ENCODE assay signal across 1 cellular context in the genomic region with DNA sequence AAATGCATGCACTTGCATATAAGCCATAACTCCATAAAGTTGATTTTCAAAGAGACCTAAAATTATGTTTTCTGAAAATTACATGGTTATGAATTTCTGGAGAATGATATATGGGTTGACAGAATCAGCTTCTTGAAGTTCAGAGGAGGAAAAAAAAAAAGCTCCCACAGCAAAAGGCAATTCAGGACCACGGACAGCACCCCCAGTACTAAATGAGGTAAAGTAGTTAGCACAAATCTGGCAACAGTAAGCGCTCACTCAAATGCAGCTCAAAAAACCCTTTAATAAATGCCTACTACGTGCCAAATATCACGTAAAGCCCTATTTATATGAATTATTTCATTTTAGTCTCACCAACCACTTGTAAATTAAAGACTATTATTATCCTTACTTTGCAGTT.
TF ChIP-seq lines count a peak whose summit lies in the region.

No MANE protein-coding gene starts in this region.

TF ChIP-seq in HepG2, 621 proteins besides CTCF, POLR2A, EP300 and RAD21 (continued from another document and continues in another):
- TF ChIP-seq ATF6 (CRISPR knock-in tag; conservative IDR thresholded peaks at IDR 0.05) (peak; percentile 68; the same call in 1 of the 2 replicates), ZNF121 (CRISPR knock-in tag; IDR thresholded peaks at IDR 0.05) (no peak), ETV6 (CRISPR knock-in tag; conservative IDR thresholded peaks at IDR 0.05) (peak; percentile 72; the same call in 1 of the 2 replicates), BORCS8-MEF2B (CRISPR knock-in tag; IDR thresholded peaks at IDR 0.05) (no peak), ZNF343 (CRISPR knock-in tag; IDR thresholded peaks at IDR 0.05) (no peak), PATZ1 (CRISPR knock-in tag; IDR thresholded peaks at IDR 0.05) (no peak; the same call in 1 of the 2 replicates), ZNF761 (CRISPR knock-in tag; conservative IDR thresholded peaks at IDR 0.05) (no peak), NFKBIZ (CRISPR knock-in tag; IDR thresholded peaks at IDR 0.05) (no peak), ZNF75D (CRISPR knock-in tag; IDR thresholded peaks at IDR 0.05; ENCODE audit: borderline replicate concordance) (no peak), JARID2 (CRISPR knock-in tag; IDR thresholded peaks at IDR 0.05; ENCODE audit: insufficient replicate concordance) (no peak), ZNF337 (CRISPR knock-in tag; IDR thresholded peaks at IDR 0.05; ENCODE audit: borderline replicate concordance, low read depth) (no peak), ZBTB26 (CRISPR knock-in tag; IDR thresholded peaks at IDR 0.05; ENCODE audit: borderline replicate concordance) (0 out of 2 replicates have a peak, but pooled peaks have one; percentile 32), ZNF10 (CRISPR knock-in tag; IDR thresholded peaks at IDR 0.05; ENCODE audit: borderline replicate concordance, low read depth) (no peak), MIER2 (CRISPR knock-in tag; IDR thresholded peaks at IDR 0.05) (peak; percentile 98), TSC22D2 (CRISPR knock-in tag; IDR thresholded peaks at IDR 0.05; ENCODE audit: borderline replicate concordance) (peak; percentile 92; the same call in 1 of the 2 replicates), ZNF776 (CRISPR knock-in tag; IDR thresholded peaks at IDR 0.05) (no peak), ZBED4 (CRISPR knock-in tag; IDR thresholded peaks at IDR 0.05; ENCODE audit: borderline replicate concordance) (peak; percentile 70; the same call in 1 of the 2 replicates), ZNF451 (CRISPR knock-in tag; IDR thresholded peaks at IDR 0.05) (no peak), HNRNPUL1 (IDR thresholded peaks at IDR 0.05; ENCODE audit: low read depth, low read length) (no peak), KAT7 (CRISPR knock-in tag; IDR thresholded peaks at IDR 0.05; ENCODE audit: borderline replicate concordance) (no peak), MYPOP (CRISPR knock-in tag; IDR thresholded peaks at IDR 0.05) (peak; percentile 34; the same call in 1 of the 2 replicates), ZNF205 (CRISPR knock-in tag; IDR thresholded peaks at IDR 0.05) (peak; percentile 66; the same call in 1 of the 2 replicates), PHF8 (CRISPR knock-in tag; IDR thresholded peaks at IDR 0.05) (no peak), TBX3 (IDR thresholded peaks at IDR 0.05; ENCODE audit: borderline replicate concordance) (no peak), ZFP36L1 (CRISPR knock-in tag; IDR thresholded peaks at IDR 0.05) (no peak), ZNF891 (CRISPR knock-in tag; IDR thresholded peaks at IDR 0.05) (no peak), ZNF788 (CRISPR knock-in tag; IDR thresholded peaks at IDR 0.05; ENCODE audit: borderline replicate concordance) (no peak), ZNF124 (CRISPR knock-in tag; IDR thresholded peaks at IDR 0.05) (peak; percentile 91), ZNF652 (CRISPR knock-in tag; IDR thresholded peaks at IDR 0.05; ENCODE audit: borderline replicate concordance, low read depth) (no peak), CEBPB (IDR thresholded peaks at IDR 0.05; ENCODE audit: borderline replicate concordance, low read depth, low read length) (no peak)
- TF ChIP-seq, protein P1, sequence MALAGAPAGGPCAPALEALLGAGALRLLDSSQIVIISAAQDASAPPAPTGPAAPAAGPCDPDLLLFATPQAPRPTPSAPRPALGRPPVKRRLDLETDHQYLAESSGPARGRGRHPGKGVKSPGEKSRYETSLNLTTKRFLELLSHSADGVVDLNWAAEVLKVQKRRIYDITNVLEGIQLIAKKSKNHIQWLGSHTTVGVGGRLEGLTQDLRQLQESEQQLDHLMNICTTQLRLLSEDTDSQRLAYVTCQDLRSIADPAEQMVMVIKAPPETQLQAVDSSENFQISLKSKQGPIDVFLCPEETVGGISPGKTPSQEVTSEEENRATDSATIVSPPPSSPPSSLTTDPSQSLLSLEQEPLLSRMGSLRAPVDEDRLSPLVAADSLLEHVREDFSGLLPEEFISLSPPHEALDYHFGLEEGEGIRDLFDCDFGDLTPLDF (CRISPR knock-in tag; IDR thresholded peaks at IDR 0.05): no peak
- TF ChIP-seq, protein P2, sequence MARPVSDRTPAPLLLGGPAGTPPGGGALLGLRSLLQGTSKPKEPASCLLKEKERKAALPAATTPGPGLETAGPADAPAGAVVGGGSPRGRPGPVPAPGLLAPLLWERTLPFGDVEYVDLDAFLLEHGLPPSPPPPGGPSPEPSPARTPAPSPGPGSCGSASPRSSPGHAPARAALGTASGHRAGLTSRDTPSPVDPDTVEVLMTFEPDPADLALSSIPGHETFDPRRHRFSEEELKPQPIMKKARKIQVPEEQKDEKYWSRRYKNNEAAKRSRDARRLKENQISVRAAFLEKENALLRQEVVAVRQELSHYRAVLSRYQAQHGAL (CRISPR knock-in tag; IDR thresholded peaks at IDR 0.05; ENCODE audit: not compliant biosample characterization): no peak
- TF ChIP-seq, protein P3, sequence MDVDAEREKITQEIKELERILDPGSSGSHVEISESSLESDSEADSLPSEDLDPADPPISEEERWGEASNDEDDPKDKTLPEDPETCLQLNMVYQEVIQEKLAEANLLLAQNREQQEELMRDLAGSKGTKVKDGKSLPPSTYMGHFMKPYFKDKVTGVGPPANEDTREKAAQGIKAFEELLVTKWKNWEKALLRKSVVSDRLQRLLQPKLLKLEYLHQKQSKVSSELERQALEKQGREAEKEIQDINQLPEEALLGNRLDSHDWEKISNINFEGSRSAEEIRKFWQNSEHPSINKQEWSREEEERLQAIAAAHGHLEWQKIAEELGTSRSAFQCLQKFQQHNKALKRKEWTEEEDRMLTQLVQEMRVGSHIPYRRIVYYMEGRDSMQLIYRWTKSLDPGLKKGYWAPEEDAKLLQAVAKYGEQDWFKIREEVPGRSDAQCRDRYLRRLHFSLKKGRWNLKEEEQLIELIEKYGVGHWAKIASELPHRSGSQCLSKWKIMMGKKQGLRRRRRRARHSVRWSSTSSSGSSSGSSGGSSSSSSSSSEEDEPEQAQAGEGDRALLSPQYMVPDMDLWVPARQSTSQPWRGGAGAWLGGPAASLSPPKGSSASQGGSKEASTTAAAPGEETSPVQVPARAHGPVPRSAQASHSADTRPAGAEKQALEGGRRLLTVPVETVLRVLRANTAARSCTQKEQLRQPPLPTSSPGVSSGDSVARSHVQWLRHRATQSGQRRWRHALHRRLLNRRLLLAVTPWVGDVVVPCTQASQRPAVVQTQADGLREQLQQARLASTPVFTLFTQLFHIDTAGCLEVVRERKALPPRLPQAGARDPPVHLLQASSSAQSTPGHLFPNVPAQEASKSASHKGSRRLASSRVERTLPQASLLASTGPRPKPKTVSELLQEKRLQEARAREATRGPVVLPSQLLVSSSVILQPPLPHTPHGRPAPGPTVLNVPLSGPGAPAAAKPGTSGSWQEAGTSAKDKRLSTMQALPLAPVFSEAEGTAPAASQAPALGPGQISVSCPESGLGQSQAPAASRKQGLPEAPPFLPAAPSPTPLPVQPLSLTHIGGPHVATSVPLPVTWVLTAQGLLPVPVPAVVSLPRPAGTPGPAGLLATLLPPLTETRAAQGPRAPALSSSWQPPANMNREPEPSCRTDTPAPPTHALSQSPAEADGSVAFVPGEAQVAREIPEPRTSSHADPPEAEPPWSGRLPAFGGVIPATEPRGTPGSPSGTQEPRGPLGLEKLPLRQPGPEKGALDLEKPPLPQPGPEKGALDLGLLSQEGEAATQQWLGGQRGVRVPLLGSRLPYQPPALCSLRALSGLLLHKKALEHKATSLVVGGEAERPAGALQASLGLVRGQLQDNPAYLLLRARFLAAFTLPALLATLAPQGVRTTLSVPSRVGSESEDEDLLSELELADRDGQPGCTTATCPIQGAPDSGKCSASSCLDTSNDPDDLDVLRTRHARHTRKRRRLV (CRISPR knock-in tag; IDR thresholded peaks at IDR 0.05): no peak
- TF ChIP-seq, protein P4, sequence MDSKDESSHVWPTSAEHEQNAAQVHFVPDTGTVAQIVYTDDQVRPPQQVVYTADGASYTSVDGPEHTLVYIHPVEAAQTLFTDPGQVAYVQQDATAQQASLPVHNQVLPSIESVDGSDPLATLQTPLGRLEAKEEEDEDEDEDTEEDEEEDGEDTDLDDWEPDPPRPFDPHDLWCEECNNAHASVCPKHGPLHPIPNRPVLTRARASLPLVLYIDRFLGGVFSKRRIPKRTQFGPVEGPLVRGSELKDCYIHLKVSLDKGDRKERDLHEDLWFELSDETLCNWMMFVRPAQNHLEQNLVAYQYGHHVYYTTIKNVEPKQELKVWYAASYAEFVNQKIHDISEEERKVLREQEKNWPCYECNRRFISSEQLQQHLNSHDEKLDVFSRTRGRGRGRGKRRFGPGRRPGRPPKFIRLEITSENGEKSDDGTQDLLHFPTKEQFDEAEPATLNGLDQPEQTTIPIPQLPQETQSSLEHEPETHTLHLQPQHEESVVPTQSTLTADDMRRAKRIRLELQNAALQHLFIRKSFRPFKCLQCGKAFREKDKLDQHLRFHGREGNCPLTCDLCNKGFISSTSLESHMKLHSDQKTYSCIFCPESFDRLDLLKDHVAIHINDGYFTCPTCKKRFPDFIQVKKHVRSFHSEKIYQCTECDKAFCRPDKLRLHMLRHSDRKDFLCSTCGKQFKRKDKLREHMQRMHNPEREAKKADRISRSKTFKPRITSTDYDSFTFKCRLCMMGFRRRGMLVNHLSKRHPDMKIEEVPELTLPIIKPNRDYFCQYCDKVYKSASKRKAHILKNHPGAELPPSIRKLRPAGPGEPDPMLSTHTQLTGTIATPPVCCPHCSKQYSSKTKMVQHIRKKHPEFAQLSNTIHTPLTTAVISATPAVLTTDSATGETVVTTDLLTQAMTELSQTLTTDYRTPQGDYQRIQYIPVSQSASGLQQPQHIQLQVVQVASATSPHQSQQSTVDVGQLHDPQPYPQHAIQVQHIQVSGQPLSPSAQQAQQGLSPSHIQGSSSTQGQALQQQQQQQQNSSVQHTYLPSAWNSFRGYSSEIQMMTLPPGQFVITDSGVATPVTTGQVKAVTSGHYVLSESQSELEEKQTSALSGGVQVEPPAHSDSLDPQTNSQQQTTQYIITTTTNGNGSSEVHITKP (CRISPR knock-in tag; IDR thresholded peaks at IDR 0.05; ENCODE audit: low read depth): no peak
